ENCODE assay signal across 1 cellular context in the genomic region with DNA sequence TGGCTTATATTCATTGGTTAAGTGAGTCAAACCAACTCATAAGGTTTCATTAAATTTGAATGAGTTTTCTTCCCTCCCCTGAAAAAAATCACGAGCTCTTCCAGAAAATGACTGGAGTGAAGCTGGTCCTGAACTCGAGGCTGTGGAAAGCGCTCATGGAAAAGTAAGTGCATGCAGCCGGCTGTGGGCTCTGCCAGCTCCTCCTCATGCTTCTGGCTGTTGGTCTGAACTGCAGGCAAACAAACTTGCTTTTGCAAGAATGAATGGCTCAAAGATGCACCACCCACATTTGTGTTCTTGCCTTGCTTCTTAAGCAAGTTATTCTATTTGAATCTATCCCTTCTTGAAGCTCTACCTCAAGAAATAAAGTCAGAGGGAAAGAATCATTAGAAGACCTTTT.
TF ChIP-seq lines count a peak whose summit lies in the region.

No MANE protein-coding gene starts in this region.

TF ChIP-seq in IMR-90, 13 proteins besides CTCF, POLR2A, EP300 and RAD21:
- no peak for TF ChIP-seq FOS (IDR thresholded peaks at IDR 0.05; ENCODE audit: low read depth, low read length)
- no peak for TF ChIP-seq ELK1 (IDR thresholded peaks at IDR 0.05; ENCODE audit: borderline replicate concordance, low read depth, low read length)
- no peak for TF ChIP-seq MAZ (IDR thresholded peaks at IDR 0.05; ENCODE audit: borderline replicate concordance, low read depth, low read length)
- TF ChIP-seq CEBPB (IDR thresholded peaks at IDR 0.05; ENCODE audit: low read depth, low read length), result no peak
- no peak for TF ChIP-seq MXI1 (IDR thresholded peaks at IDR 0.05; ENCODE audit: borderline replicate concordance, low read depth, low read length)
- TF ChIP-seq NFE2L2 (IDR thresholded peaks at IDR 0.05; ENCODE audit: low read depth, low read length), result no peak
- TF ChIP-seq USF2 (IDR thresholded peaks at IDR 0.05; ENCODE audit: low read depth, low read length), result no peak
- TF ChIP-seq CHD1 (IDR thresholded peaks at IDR 0.05; ENCODE audit: low read depth, low read length), result no peak
- TF ChIP-seq RFX5 (IDR thresholded peaks at IDR 0.05; ENCODE audit: low read depth, low read length), result no peak
- TF ChIP-seq BHLHE40 (IDR thresholded peaks at IDR 0.05; ENCODE audit: low read depth, low read length), result no peak
- no peak for TF ChIP-seq MAFK (IDR thresholded peaks at IDR 0.05; ENCODE audit: low read depth, low read length)
- no peak for TF ChIP-seq SMC3 (IDR thresholded peaks at IDR 0.05; ENCODE audit: low read depth, low read length)
- TF ChIP-seq RCOR1 (IDR thresholded peaks at IDR 0.05; ENCODE audit: insufficient replicate concordance, low read length), result no peak
